9 cellular contexts compared by ENCODE assay signal in genomic region chr3:184584001-184584891, GRCh38. TPM values are rescaled to one million over a fixed set of nuclear protein-coding genes. Genes with fewer than 3 reads are reported as not detected.
DNase-seq lines count a peak whose midpoint lies in the region; ATAC-seq and TF ChIP-seq lines count a peak whose summit lies in the region.
"Had no signal": no experiment of that assay in that cellular context is flagged by ENCODE, and none has a peak within 500 bp of the region (broad histone marks: within the 10 kb centered on the region; RNA-seq: fewer than 3 reads in every experiment).

No MANE protein-coding gene starts in this region.

- CTCF ChIA-PET in Caco-2 (lab: Charles Lee) = no interaction called here

- H3K9me3 Mint-ChIP-seq in activated naive CD4-positive, alpha-beta T cell treated with anti-CD3 and anti-CD28 coated beads, Interleukin-2, amount 50 U/mL, for 72 hours = no peaks in the 10 kb centered on the region
- H3K9me3 Mint-ChIP-seq in stimulated activated naive B cell treated with anti-CD40 and anti-IgM and Interleukin-4, amounts not matched to agents 10 μg/mL and 1 μg/mL and 100 μg/mL, for 72 hours = no peaks in the 10 kb centered on the region
- H3K9me3 Mint-ChIP-seq in Caco-2 (ENCODE audit: unreplicated experiment) = no peaks in the 10 kb centered on the region

- POLR2A ChIA-PET in Caco-2 (lab: Charles Lee) = no interaction called here

- H3K4me3 ChIP-seq in iPS-18c (ENCODE audit: insufficient read depth, low read depth, low read length) = peak overlapping the region; percentile 29
- no peak overlapping the region for H3K4me3 ChIP-seq in Caco-2 (ENCODE audit: low read depth, low read length)

- H3K27me3 ChIP-seq in Caco-2 (replicated peaks; ENCODE audit: control insufficient read depth, insufficient read depth, low read length) = no peaks in the 10 kb centered on the region

- H3K4me3 Mint-ChIP-seq in stimulated activated naive B cell treated with anti-CD40 and anti-IgM and Interleukin-4, amounts not matched to agents 10 μg/mL and 1 μg/mL and 100 μg/mL, for 72 hours = peak overlapping the region; percentile 54 to 57
- no peak overlapping the region for H3K4me3 Mint-ChIP-seq in Caco-2 (ENCODE audit: unreplicated experiment)

- peaks cover 10 to 15% of the 10 kb centered on the region in 2 donors for H3K4me1 Mint-ChIP-seq in stimulated activated naive B cell treated with anti-CD40 and anti-IgM and Interleukin-4, amounts not matched to agents 10 μg/mL and 1 μg/mL and 100 μg/mL, for 72 hours
- H3K4me1 Mint-ChIP-seq in Caco-2 (ENCODE audit: low read depth, unreplicated experiment) = peaks cover 15% of the 10 kb centered on the region

- no peak overlapping the region for H3K27ac Mint-ChIP-seq in activated naive CD4-positive, alpha-beta T cell treated with anti-CD3 and anti-CD28 coated beads, Interleukin-2, amount 50 U/mL, for 72 hours
- H3K27ac Mint-ChIP-seq in stimulated activated naive B cell treated with anti-CD40 and anti-IgM and Interleukin-4, amounts not matched to agents 10 μg/mL and 1 μg/mL and 100 μg/mL, for 72 hours = no peak overlapping the region
- no peak overlapping the region for H3K27ac Mint-ChIP-seq in Caco-2 (ENCODE audit: unreplicated experiment)

- H3K27me3 Mint-ChIP-seq in stimulated activated naive B cell treated with anti-CD40 and anti-IgM and Interleukin-4, amounts not matched to agents 10 μg/mL and 1 μg/mL and 100 μg/mL, for 72 hours = peaks cover 31 to 37% of the 10 kb centered on the region in 2 donors
- no peaks in the 10 kb centered on the region for H3K27me3 Mint-ChIP-seq in Caco-2 (ENCODE audit: insufficient read depth, unreplicated experiment)

- H3K36me3 ChIP-seq in Caco-2 (ENCODE audit: control insufficient read depth, insufficient read depth, low read length) = no peaks in the 10 kb centered on the region

- DNase-seq in DMS53 (lab: John Stamatoyannopoulos, UW) (peak; percentile 46), DMS53 treated with DMSO at 0.1 percent for 48 hours (lab: John Stamatoyannopoulos, UW; ENCODE audit: unreplicated experiment) (no peak), hippocampal formation (lab: John Stamatoyannopoulos, UW) (no peak), Caco-2 (no peak), SK-N-DZ (ENCODE audit: low spot score) (no peak)
- DNase-seq in activated naive CD4-positive, alpha-beta T cell treated with anti-CD3 and anti-CD28 coated beads, Interleukin-2, amount 50 U/mL, for 72 hours (ENCODE audit: low spot score in 2 of 2) = no peak
- no peak for DNase-seq in stimulated activated naive B cell treated with anti-CD40 and anti-IgM and Interleukin-4, amounts not matched to agents 10 μg/mL and 1 μg/mL and 100 μg/mL, for 72 hours

- intact Hi-C loops in Caco-2 (cut with micrococcal nuclease; ENCODE audit: unreplicated experiment) = no loop called here

- H3K9me3 ChIP-seq in iPS-18c (ENCODE audit: control insufficient read depth, insufficient read depth, low read length) (no peaks in the 10 kb centered on the region), Caco-2 (no peaks in the 10 kb centered on the region)

- ATAC-seq in activated naive CD4-positive, alpha-beta T cell treated with anti-CD3 and anti-CD28 coated beads, Interleukin-2, amount 50 U/mL, for 72 hours = peak; percentile 37 to 44
- peak; percentile 20 to 23 for ATAC-seq in stimulated activated naive B cell treated with anti-CD40 and anti-IgM and Interleukin-4, amounts not matched to agents 10 μg/mL and 1 μg/mL and 100 μg/mL, for 72 hours (replicated peaks)

- TF ChIP-seq CTCF in Caco-2 (IDR thresholded peaks at IDR 0.05; ENCODE audit: insufficient read depth in 1 of 2, low read depth in 1 of 2, low read length in 1 of 2, severe bottlenecking in 1 of 2, unreplicated experiment in 1 of 2) = peak in 1 of 2 experiments; percentile 6

- H3K4me1 ChIP-seq in Caco-2 = peaks cover 25% of the 10 kb centered on the region

- H3K36me3 Mint-ChIP-seq in activated naive CD4-positive, alpha-beta T cell treated with anti-CD3 and anti-CD28 coated beads, Interleukin-2, amount 50 U/mL, for 72 hours = no peaks in the 10 kb centered on the region
- H3K36me3 Mint-ChIP-seq in stimulated activated naive B cell treated with anti-CD40 and anti-IgM and Interleukin-4, amounts not matched to agents 10 μg/mL and 1 μg/mL and 100 μg/mL, for 72 hours = no peaks in the 10 kb centered on the region
- H3K36me3 Mint-ChIP-seq in Caco-2 (ENCODE audit: insufficient read depth, unreplicated experiment) = no peaks in the 10 kb centered on the region

- BruUV-seq in Caco-2 (replicated peaks; lab: Mats Ljungman, UMichigan) = no TSS peak

RNA-seq across cellular contexts. Expression of gene EPHB3, which starts 22.7 kb away (rescaled TPM):
- total RNA-seq in activated naive CD4-positive, alpha-beta T cell treated with anti-CD3 and anti-CD28 coated beads, Interleukin-2, amount 50 U/mL, for 72 hours = under 1 TPM in 1 of 2 donors, not detected in 1; 0.19 TPM
- 5.6 and 6.9 TPM in 2 replicates for total RNA-seq in Caco-2 (2022)
- polyA plus RNA-seq in SK-N-DZ (2014; cell fraction: cytosol; rRNA removed) = 12.5 and 12.6 TPM in 2 replicates
- polyA plus RNA-seq in SK-N-DZ (2014; cell fraction: nucleus; rRNA removed) = 13.3 and 15.7 TPM in 2 replicates
- total RNA-seq: pulmonary artery endothelial cell had no signal
